8 cellular contexts compared by ENCODE assay signal in genomic region chr7:56051339-56052191, GRCh38. TPM values are rescaled to one million over a fixed set of nuclear protein-coding genes. Genes with fewer than 3 reads are reported as not detected.
A peak's percentile ranks its signal among the peaks of the same experiment; 100 is the strongest.
DNase-seq lines count a peak whose midpoint lies in the region; ATAC-seq, FAIRE-seq and TF ChIP-seq lines count a peak whose summit lies in the region.

A gene with protein sequence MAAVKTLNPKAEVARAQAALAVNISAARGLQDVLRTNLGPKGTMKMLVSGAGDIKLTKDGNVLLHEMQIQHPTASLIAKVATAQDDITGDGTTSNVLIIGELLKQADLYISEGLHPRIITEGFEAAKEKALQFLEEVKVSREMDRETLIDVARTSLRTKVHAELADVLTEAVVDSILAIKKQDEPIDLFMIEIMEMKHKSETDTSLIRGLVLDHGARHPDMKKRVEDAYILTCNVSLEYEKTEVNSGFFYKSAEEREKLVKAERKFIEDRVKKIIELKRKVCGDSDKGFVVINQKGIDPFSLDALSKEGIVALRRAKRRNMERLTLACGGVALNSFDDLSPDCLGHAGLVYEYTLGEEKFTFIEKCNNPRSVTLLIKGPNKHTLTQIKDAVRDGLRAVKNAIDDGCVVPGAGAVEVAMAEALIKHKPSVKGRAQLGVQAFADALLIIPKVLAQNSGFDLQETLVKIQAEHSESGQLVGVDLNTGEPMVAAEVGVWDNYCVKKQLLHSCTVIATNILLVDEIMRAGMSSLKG (plus strand): TSS chr7:56051765. CDS start chr7:56051849, 84 bp downstream.
TSS of gene PSPH (minus strand) at chr7:56051444. CDS start at chr7:56021212, 30,232 bp downstream.

- POLR2A ChIA-PET in endothelial cell of umbilical vein (lab: Charles Lee): interaction anchor here (0.6 to 1.9 kb wide), 9 partner anchors 8 to 86 kb away, joined by 3 to 27 read pairs (median 7); partner anchors contain the start of genes CHCHD2 and SUMF2

- H3K9me3 ChIP-seq in OCI-LY3 (ENCODE audit: insufficient read depth, low read length): no peaks in the 10 kb centered on the region
- no peaks in the 10 kb centered on the region for H3K9me3 ChIP-seq in endothelial cell of umbilical vein (replicated peaks; ENCODE audit: control insufficient read depth, insufficient read depth, low read length)

- H3K9me1 ChIP-seq in endothelial cell of umbilical vein (replicated peaks; ENCODE audit: control insufficient read depth, extremely low read depth, insufficient read depth, low read length): no peaks in the 10 kb centered on the region

- H3K4me1 ChIP-seq in OCI-LY3 (ENCODE audit: low read length) (peaks cover 44% of the 10 kb centered on the region), endothelial cell of umbilical vein (ENCODE audit: control insufficient read depth, extremely low read depth, insufficient read depth, low read length) (peaks cover 45% of the 10 kb centered on the region)

- H2AFZ ChIP-seq in OCI-LY3 (ENCODE audit: low read depth, low read length) (no peak within 1 kb of the TSS), endothelial cell of umbilical vein (ENCODE audit: low read depth, low read length) (peak within 1 kb of the TSS; percentile 30)

- H3K27me3 ChIP-seq in OCI-LY3 (ENCODE audit: low read depth, low read length): no peaks in the 10 kb centered on the region
- no peaks in the 10 kb centered on the region for H3K27me3 ChIP-seq in endothelial cell of umbilical vein (ENCODE audit: control insufficient read depth in 2 of 2, insufficient read depth in 2 of 2, low read length in 2 of 2)

- ATAC-seq in GM21515 (IDR thresholded peaks at IDR 0.05; ENCODE audit: unreplicated experiment): peak; percentile 96

- peak within 1 kb of the TSS; percentile 55 for H3K27ac ChIP-seq in OCI-LY3 (ENCODE audit: low read length)
- H3K27ac ChIP-seq in endothelial cell of umbilical vein (ENCODE audit: insufficient read depth, low read depth, low read length): peak within 1 kb of the TSS; percentile 83

- H3K36me3 ChIP-seq in OCI-LY3 (replicated peaks; ENCODE audit: low read depth, low read length) (peaks cover 28% of the 10 kb centered on the region), endothelial cell of umbilical vein (ENCODE audit: control insufficient read depth in 2 of 2, extremely low read depth in 1 of 2, insufficient read depth in 2 of 2, low read length in 2 of 2) (peaks cover 8 to 11% of the 10 kb centered on the region in 2 experiments)

- H3K4me3 ChIP-seq in OCI-LY3 (ENCODE audit: low read length) (peak within 1 kb of the TSS; percentile 99), endothelial cell of umbilical vein (replicated peaks in 1 of 3; ENCODE audit: insufficient read depth in 1 of 3, low read depth in 1 of 3, low read length in 3 of 3) (peak within 1 kb of the TSS; percentile 86 to 99 (median 88))

- dilution Hi-C loops in endothelial cell of umbilical vein (cut with MboI; ENCODE audit: extremely low pct_ligation_motif_present, low sequenced_read_pairs): no loop called here

- intact Hi-C loops in endothelial cell of umbilical vein (cut with micrococcal nuclease): loop anchor here (1.0 to 5.0 kb wide), 6 partner anchors 13 to 684 kb away; partner anchors contain the start of genes LANCL2, NIPSNAP2 and SUMF2

- no peaks in the 10 kb centered on the region for H4K20me1 ChIP-seq in OCI-LY3 (ENCODE audit: insufficient read depth, low read length)
- H4K20me1 ChIP-seq in endothelial cell of umbilical vein (replicated peaks; ENCODE audit: control insufficient read depth, extremely low read depth, insufficient read depth, low read length): no peaks in the 10 kb centered on the region

- H3K79me2 ChIP-seq in OCI-LY3 (ENCODE audit: low read length) (peaks cover 71% of the 10 kb centered on the region), endothelial cell of umbilical vein (ENCODE audit: control insufficient read depth, insufficient read depth, low read length) (peaks cover 54% of the 10 kb centered on the region)

- TF ChIP-seq CTCF in OCI-LY3 (IDR thresholded peaks at IDR 0.05; ENCODE audit: low read depth, low read length): no peak
- no peak for TF ChIP-seq CTCF in endothelial cell of umbilical vein (IDR thresholded peaks at IDR 0.05; ENCODE audit: extremely low read depth in 1 of 2, insufficient read depth in 1 of 2, low read depth in 1 of 2, low read length in 2 of 2)

- peak; percentile 88 for TF ChIP-seq POLR2A in endothelial cell of umbilical vein (IDR thresholded peaks at IDR 0.05; ENCODE audit: low read depth, low read length)

- DNase-seq in D341Med (ENCODE audit: low spot score): peak; percentile 96
- peak; percentile 95 for DNase-seq in HuH-7 (ENCODE audit: low spot score)
- DNase-seq in activated CD8-positive, alpha-beta memory T cell treated with anti-CD3 and anti-CD28 coated beads, Interleukin-2, amount 50 U/mL, for 48 hours: peak; percentile 96
- DNase-seq in endothelial cell of umbilical vein (ENCODE audit: low read depth, low spot score): peak; percentile 99
- DNase-seq in middle frontal gyrus (ENCODE audit: extremely low spot score, low spot score): peak; percentile 95
- DNase-seq in stimulated activated CD8-positive, alpha-beta memory T cell treated with anti-CD3 and anti-CD28 coated beads, Interleukin-2, amount 100 ng/mL, for 48 hours (ENCODE audit: low read depth in 2 of 2): peak; percentile 93

- CTCF ChIA-PET in endothelial cell of umbilical vein (lab: Charles Lee): interaction anchor here (0.9 to 2.5 kb wide), 13 partner anchors 9 to 410 kb away, joined by 3 to 17 read pairs (median 5); partner anchors contain the start of gene NIPSNAP2

- H3K9ac ChIP-seq in OCI-LY3 (ENCODE audit: low read length) (peak within 1 kb of the TSS; percentile 97), endothelial cell of umbilical vein (replicated peaks; ENCODE audit: extremely low read depth, insufficient read depth, low read length) (peak within 1 kb of the TSS; percentile 98)

- H3K4me2 ChIP-seq in OCI-LY3 (ENCODE audit: low read length) (peak within 1 kb of the TSS; percentile 91), endothelial cell of umbilical vein (ENCODE audit: insufficient read depth, low read length) (peak within 1 kb of the TSS; percentile 100)

- TSS peak; percentile 30 for BruUV-seq in endothelial cell of umbilical vein (replicated peaks; lab: Mats Ljungman, UMichigan)

- FAIRE-seq in endothelial cell of umbilical vein (lab: Jason Lieb, UNC): peak; percentile 96

TF ChIP-seq in endothelial cell of umbilical vein, 7 proteins besides CTCF, POLR2A, EP300 and RAD21:
- TF ChIP-seq POLR2AphosphoS5 (IDR thresholded peaks at IDR 0.05; ENCODE audit: insufficient read depth, low read depth, low read length) (peak; percentile 90), EZH2 (IDR thresholded peaks at IDR 0.05; ENCODE audit: borderline replicate concordance, low read depth, low read length, severe bottlenecking) (no peak), FOS (IDR thresholded peaks at IDR 0.05; ENCODE audit: borderline replicate concordance, insufficient read depth, low read length) (no peak), MAX (IDR thresholded peaks at IDR 0.05; ENCODE audit: insufficient read depth, insufficient read length) (no peak), GATA2 (IDR thresholded peaks at IDR 0.05; ENCODE audit: insufficient read depth, insufficient read length, low read depth, low read length) (no peak), MYC (IDR thresholded peaks at IDR 0.05; ENCODE audit: low read depth, low read length) (peak; percentile 42), JUN (IDR thresholded peaks at IDR 0.05; ENCODE audit: borderline replicate concordance, insufficient read depth, insufficient read length, low read depth) (no peak)

RNA-seq across cellular contexts. Expression of the first gene that starts in this region (rescaled TPM):
- total RNA-seq in endothelial cell of umbilical vein: 210 and 221 TPM in 2 replicates
- 119 and 152 TPM in 2 replicates for polyA plus RNA-seq in endothelial cell of umbilical vein
- 216 and 226 TPM in 2 replicates for polyA plus RNA-seq in endothelial cell of umbilical vein (2011; cell fraction: cytosol; rRNA removed)
- 167 and 257 TPM in 2 replicates for polyA plus RNA-seq in endothelial cell of umbilical vein (2011; cell fraction: nucleus; rRNA removed)
- polyA plus RNA-seq in endothelial cell of umbilical vein (2012): 181 and 289 TPM in 2 replicates
- polyA minus RNA-seq in endothelial cell of umbilical vein: 149 and 154 TPM in 2 replicates
- polyA minus RNA-seq in endothelial cell of umbilical vein (2011; cell fraction: cytosol; rRNA and poly(A)+ RNA removed): 143 TPM
- polyA minus RNA-seq in endothelial cell of umbilical vein (2011; cell fraction: nucleus; rRNA and poly(A)+ RNA removed): 80.0 and 93.9 TPM in 2 replicates

RNA-seq across cellular contexts. Expression of gene PSPH, which starts in this region (rescaled TPM):
- total RNA-seq in endothelial cell of umbilical vein: 20.3 and 24.2 TPM in 2 replicates
- 10.3 and 11.8 TPM in 2 replicates for polyA plus RNA-seq in endothelial cell of umbilical vein
- 27.5 and 28.8 TPM in 2 replicates for polyA plus RNA-seq in endothelial cell of umbilical vein (2011; cell fraction: cytosol; rRNA removed)
- 13.0 and 15.2 TPM in 2 replicates for polyA plus RNA-seq in endothelial cell of umbilical vein (2011; cell fraction: nucleus; rRNA removed)
- 14.5 and 16.5 TPM in 2 replicates for polyA plus RNA-seq in endothelial cell of umbilical vein (2012)
- polyA minus RNA-seq in endothelial cell of umbilical vein: 18.8 and 32.3 TPM in 2 replicates
- 40.7 TPM for polyA minus RNA-seq in endothelial cell of umbilical vein (2011; cell fraction: cytosol; rRNA and poly(A)+ RNA removed)
- polyA minus RNA-seq in endothelial cell of umbilical vein (2011; cell fraction: nucleus; rRNA and poly(A)+ RNA removed): 9.5 and 12.7 TPM in 2 replicates

Comparison
In these comparisons a context has a peak if more than half of its experiments do, and no peak if none do; other contexts are left out.
1. Peak in every context shown above with its lines: DNase-seq, ATAC-seq, H3K4me3 ChIP-seq and H3K27ac ChIP-seq.